19 cellular contexts compared by ENCODE assay signal in genomic region chr2:71588497-71588896, GRCh38.
"Had no signal": no experiment of that assay in that cellular context is flagged by ENCODE, and none has a peak within 500 bp of the region (broad histone marks: within the 10 kb centered on the region; RNA-seq: fewer than 3 reads in every experiment).

No MANE protein-coding gene starts in this region.

- H2AFZ ChIP-seq: parathyroid adenoma had no signal

- H3K27me3 Mint-ChIP-seq: stimulated activated naive CD8-positive, alpha-beta T cell treated with anti-CD3 and anti-CD28 coated beads, Interleukin-15, Interleukin-2, amounts not matched to agents 100 ng/mL and 50 ng/mL, for 24 hours had no signal

- H3K9ac ChIP-seq: parathyroid adenoma had no signal

- H3K79me2 ChIP-seq: parathyroid adenoma had no signal

- H3K27ac ChIP-seq: epithelial cell of prostate, esophagus muscularis mucosa, gastrocnemius medialis, heart right ventricle, psoas muscle, right lobe of liver had no signal

- H3K9me3 ChIP-seq: esophagus muscularis mucosa, gastrocnemius medialis, heart right ventricle, psoas muscle, right lobe of liver had no signal

- H3K27me3 ChIP-seq: esophagus muscularis mucosa, gastrocnemius medialis, heart right ventricle, right lobe of liver had no signal

- H3K36me3 Mint-ChIP-seq: naive thymus-derived CD8-positive, alpha-beta T cell; stimulated activated memory B cell treated with anti-CD40 and anti-IgM and Interleukin-4, amounts not matched to agents 10 μg/mL and 1 μg/mL and 100 μg/mL, for 72 hours had no signal

- H3K4me1 Mint-ChIP-seq: stimulated activated memory B cell treated with anti-CD40 and anti-IgM and Interleukin-4, amounts not matched to agents 10 μg/mL and 1 μg/mL and 100 μg/mL, for 72 hours had no signal

- H3K9me3 Mint-ChIP-seq: naive thymus-derived CD8-positive, alpha-beta T cell; stimulated activated memory B cell treated with anti-CD40 and anti-IgM and Interleukin-4, amounts not matched to agents 10 μg/mL and 1 μg/mL and 100 μg/mL, for 72 hours; stimulated activated naive CD8-positive, alpha-beta T cell treated with anti-CD3 and anti-CD28 coated beads, Interleukin-15, Interleukin-2, amounts not matched to agents 100 ng/mL and 50 ng/mL, for 24 hours had no signal

- H3K36me3 ChIP-seq: right lobe of liver had no signal

- H3K4me3 ChIP-seq: coronary artery, esophagus muscularis mucosa, gastrocnemius medialis, heart right ventricle, psoas muscle, right lobe of liver had no signal

- DNase-seq: effector memory CD4-positive, alpha-beta T cell; gastrocnemius medialis; heart right ventricle; hypothalamus; kidney glomerular epithelial cell; mammary epithelial cell; naive thymus-derived CD8-positive, alpha-beta T cell; psoas muscle; retina; right lobe of liver; stimulated activated CD4-positive, alpha-beta T cell treated with anti-CD3 and anti-CD28 coated beads, Interleukin-4, amount 100 ng/mL, for 1 hour; stimulated activated CD8-positive, alpha-beta memory T cell treated with anti-CD3 and anti-CD28 coated beads, Interleukin-4, amount 100 ng/mL, for 48 hours; trophoblast cell had no signal

- H3K4me3 Mint-ChIP-seq: naive thymus-derived CD8-positive, alpha-beta T cell; stimulated activated memory B cell treated with anti-CD40 and anti-IgM and Interleukin-4, amounts not matched to agents 10 μg/mL and 1 μg/mL and 100 μg/mL, for 72 hours; stimulated activated naive CD8-positive, alpha-beta T cell treated with anti-CD3 and anti-CD28 coated beads, Interleukin-15, Interleukin-2, amounts not matched to agents 100 ng/mL and 50 ng/mL, for 24 hours had no signal

- H3K27ac Mint-ChIP-seq: stimulated activated memory B cell treated with anti-CD40 and anti-IgM and Interleukin-4, amounts not matched to agents 10 μg/mL and 1 μg/mL and 100 μg/mL, for 72 hours; stimulated activated naive CD8-positive, alpha-beta T cell treated with anti-CD3 and anti-CD28 coated beads, Interleukin-15, Interleukin-2, amounts not matched to agents 100 ng/mL and 50 ng/mL, for 24 hours had no signal

- H3K4me1 ChIP-seq: right lobe of liver had no signal
